In genomic region chr10:98477861-98478260, GRCh38 we compare ENCODE assay signal across 10 cellular contexts.
"Had no signal": no experiment of that assay in that cellular context is flagged by ENCODE, and none has a peak within 500 bp of the region (broad histone marks: within the 10 kb centered on the region; RNA-seq: fewer than 3 reads in every experiment).

No MANE protein-coding gene starts in this region.

- H3K9me3 Mint-ChIP-seq: IgD-negative memory B cell had no signal

- FAIRE-seq: HepG2 had no signal

- H3K36me3 ChIP-seq: HAP-1 had no signal

- H3K4me2 ChIP-seq: GM23338, KMS-11 had no signal

- H3K4me3 Mint-ChIP-seq: GM23338, IgD-negative memory B cell had no signal

- DNase-seq: H7, Karpas-422, KBM-7 had no signal

- H3K27me3 Mint-ChIP-seq: IgD-negative memory B cell had no signal

- H3K9ac ChIP-seq: KMS-11 had no signal

- H2AFZ ChIP-seq: GM23338 had no signal

- H3K27ac ChIP-seq: HL-60, KMS-11 had no signal

- H3K9me3 ChIP-seq: HAP-1 had no signal

- H3K4me1 ChIP-seq: HAP-1 had no signal

- H3K4me3 ChIP-seq: GM23338, HAP-1 had no signal

- H3K27ac Mint-ChIP-seq: GM23338, IgD-negative memory B cell had no signal

- ATAC-seq: GM23338, HCT116, HepG2 had no signal
